8 cellular contexts compared by ENCODE assay signal in the genomic region with DNA sequence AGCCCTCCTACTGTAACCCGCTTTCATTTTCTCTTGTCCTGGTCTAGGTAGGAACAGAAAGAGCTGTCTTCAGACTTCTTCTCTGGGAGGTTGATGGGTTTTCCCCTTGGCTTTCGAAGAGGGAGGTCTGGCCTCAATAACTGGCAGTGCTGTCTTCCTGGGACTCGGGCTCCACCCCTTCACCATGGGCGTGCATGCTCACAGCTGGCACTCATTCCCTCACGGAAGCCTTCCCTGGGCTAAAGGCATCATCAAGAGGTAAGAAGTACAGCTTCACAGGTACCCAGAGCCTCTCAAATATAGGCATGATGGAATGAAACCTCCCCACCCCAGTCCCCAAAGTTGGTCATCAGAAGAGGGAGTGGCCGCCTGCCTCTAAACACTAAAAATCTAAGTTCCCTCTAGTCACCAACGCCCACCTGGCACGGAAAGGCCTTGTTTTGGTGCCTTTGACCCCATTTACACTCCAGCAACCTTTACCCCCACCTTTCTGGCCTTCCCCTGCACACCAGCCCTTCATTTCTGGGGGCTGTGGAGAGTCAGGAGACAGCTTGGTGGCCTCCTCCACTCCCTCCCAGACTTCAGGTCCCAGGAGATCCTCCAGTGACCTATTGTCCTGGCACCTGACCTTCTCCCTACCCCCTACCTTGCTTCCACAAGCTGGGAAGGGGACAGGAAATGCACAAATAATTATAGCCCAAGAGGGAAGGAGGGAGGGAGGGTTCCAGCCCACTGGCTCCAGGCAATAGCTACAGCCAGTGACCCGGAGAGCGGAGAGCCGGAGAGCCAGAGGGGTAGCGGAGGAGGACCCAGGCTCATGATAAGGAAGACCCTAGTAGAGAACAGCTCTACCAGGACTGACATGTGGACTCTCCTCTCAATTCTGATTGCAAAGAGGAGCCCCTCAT. TPM values are rescaled to one million over a fixed set of nuclear protein-coding genes. Genes with fewer than 3 reads are reported as not detected.
DNase-seq lines count a peak whose midpoint lies in the region; ATAC-seq, FAIRE-seq and TF ChIP-seq lines count a peak whose summit lies in the region.

No MANE protein-coding gene starts in this region.

- FAIRE-seq in GM12878 (lab: Jason Lieb, UNC): peak; percentile 97

- CTCF ChIA-PET in GM12878 (lab: Yijun Ruan, JAX): interaction anchor here (1.0 to 14.5 kb wide), 10 partner anchors 12 to 433 kb away, joined by 3 to 507 read pairs (median 20); partner anchors contain the start of genes RPAP3 and SLC48A1

- SMC1A ChIA-PET in GM12878 (lab: Charles Lee; ENCODE audit: uncharacterized antibody, unreplicated experiment): interaction anchor here (0.7 to 12.2 kb wide), 15 partner anchors 8 to 105 kb away, joined by 3 to 277 read pairs (median 4); partner anchors contain the start of gene RPAP3

- no peaks in the 10 kb centered on the region for H3K27me3 ChIP-seq in BLaER1 treated with 17β-estradiol and CSF1 and Interleukin-3, amounts not matched to agents 10 nM and 100 nM
- H3K27me3 ChIP-seq in GM12878 (replicated peaks in 1 of 2; ENCODE audit: control insufficient read depth in 2 of 2, insufficient read depth in 2 of 2, low read length in 1 of 2): no peaks in the 10 kb centered on the region
- H3K27me3 ChIP-seq in HAP-1 (ENCODE audit: low read depth): no peaks in the 10 kb centered on the region
- H3K27me3 ChIP-seq in hepatocyte: no peaks in the 10 kb centered on the region

- H3K4me3 ChIP-seq in BLaER1 treated with 17β-estradiol and CSF1 and Interleukin-3, amounts not matched to agents 10 nM and 100 nM: peak overlapping the region in 1 of 10 experiments; percentile 0; a peak in 2 of 20 replicates
- H3K4me3 ChIP-seq in GM12878: peak overlapping the region; percentile 50
- H3K4me3 ChIP-seq in HAP-1: no peak overlapping the region
- H3K4me3 ChIP-seq in hepatocyte: no peak overlapping the region

- DNase-seq in GM12878 (ENCODE audit: low read depth, low spot score): peak; percentile 75
- DNase-seq in renal cortical epithelial cell (ENCODE audit: low read depth): peak; percentile 47
- DNase-seq in SKM-1 treated with dmso at 0.1 percent for 144 hours (lab: John Stamatoyannopoulos, UW; ENCODE audit: unreplicated experiment): no peak
- no peak for DNase-seq in HAP-1 (ENCODE audit: low spot score in 2 of 2)
- DNase-seq in hepatocyte (ENCODE audit: low spot score): no peak

- peaks cover 70 to 97% (median 97%) of the 10 kb centered on the region in 10 experiments for H3K4me1 ChIP-seq in BLaER1 treated with 17β-estradiol and CSF1 and Interleukin-3, amounts not matched to agents 10 nM and 100 nM
- H3K4me1 ChIP-seq in GM12878 (ENCODE audit: control insufficient read depth, insufficient read depth, low read length) (peaks cover 46% of the 10 kb centered on the region), HAP-1 (no peaks in the 10 kb centered on the region), hepatocyte (ENCODE audit: insufficient read depth) (peaks cover 27% of the 10 kb centered on the region)

- no peaks in the 10 kb centered on the region for H3K9me3 ChIP-seq in BLaER1 treated with 17β-estradiol and CSF1 and Interleukin-3, amounts not matched to agents 10 nM and 100 nM (replicated peaks in 1 of 11)
- no peaks in the 10 kb centered on the region for H3K9me3 ChIP-seq in GM12878 (replicated peaks; ENCODE audit: control insufficient read depth, insufficient read depth, low read length)
- H3K9me3 ChIP-seq in HAP-1: no peaks in the 10 kb centered on the region
- no peaks in the 10 kb centered on the region for H3K9me3 ChIP-seq in hepatocyte (ENCODE audit: low read depth)

- no peaks in the 10 kb centered on the region for H4K20me1 ChIP-seq in BLaER1 treated with 17β-estradiol and CSF1 and Interleukin-3, amounts not matched to agents 10 nM and 100 nM
- no peaks in the 10 kb centered on the region for H4K20me1 ChIP-seq in GM12878 (ENCODE audit: control insufficient read depth, insufficient read depth)
- no peaks in the 10 kb centered on the region for H4K20me1 ChIP-seq in hepatocyte (ENCODE audit: insufficient read depth, poor library complexity, severe bottlenecking)

- no peak for TF ChIP-seq RAD21 in GM12878 (IDR thresholded peaks at IDR 0.05; ENCODE audit: insufficient read depth, low read depth, low read length)

- TF ChIP-seq EP300 in GM12878 (IDR thresholded peaks at IDR 0.05; ENCODE audit: borderline replicate concordance in 1 of 2, control insufficient read depth in 1 of 2, low read depth in 2 of 2, low read length in 2 of 2): no peak

- 0 out of 2 replicates have a peak, but pooled peaks have one; percentile 38 for TF ChIP-seq POLR2A in GM12878 (IDR thresholded peaks at IDR 0.05; ENCODE audit: low read depth, low read length)

- no TSS peak for BruUV-seq in GM12878 (replicated peaks; lab: Mats Ljungman, UMichigan)

- RAD21 ChIA-PET in GM12878 (lab: Charles Lee; ENCODE audit: unreplicated experiment): interaction anchor here (0.8 to 12.6 kb wide), 17 partner anchors 13 to 129 kb away, joined by 3 to 237 read pairs (median 4); partner anchors contain the start of genes ENDOU, RPAP3 and SLC48A1

- H3K79me2 ChIP-seq in GM12878 (ENCODE audit: control insufficient read depth, insufficient read depth, low read length): no peaks in the 10 kb centered on the region
- no peaks in the 10 kb centered on the region for H3K79me2 ChIP-seq in hepatocyte

- peak overlapping the region; percentile 75 for H2AFZ ChIP-seq in GM12878 (ENCODE audit: control insufficient read depth, low read depth, low read length)
- H2AFZ ChIP-seq in hepatocyte: no peak overlapping the region

- H3K9ac ChIP-seq in BLaER1 treated with 17β-estradiol and CSF1 and Interleukin-3, amounts not matched to agents 10 nM and 100 nM: peak overlapping the region in 3 of 11 experiments; percentile 13 to 26 (median 20); a peak in 2 of 22 replicates
- peak overlapping the region; percentile 32; the same call in 1 of the 2 replicates for H3K9ac ChIP-seq in GM12878 (ENCODE audit: control insufficient read depth, insufficient read depth, low read length)

- peak overlapping the region in 8 of 11 experiments; percentile 7 to 88 (median 31); a peak in 14 of 22 replicates for H3K27ac ChIP-seq in BLaER1 treated with 17β-estradiol and CSF1 and Interleukin-3, amounts not matched to agents 10 nM and 100 nM
- H3K27ac ChIP-seq in GM12878 (ENCODE audit: control insufficient read depth, insufficient read depth): peak overlapping the region; percentile 76
- H3K27ac ChIP-seq in hepatocyte: no peak overlapping the region

- intact Hi-C loops in GM12878 (cut with micrococcal nuclease; ENCODE audit: unreplicated experiment): loop anchor here (1.0 kb wide), 1 partner anchor 14 kb away; no protein-coding TSS in a partner anchor

- H3K9me2 ChIP-seq in hepatocyte (replicated peaks; ENCODE audit: insufficient read depth): no peaks in the 10 kb centered on the region

- POLR2A ChIA-PET in GM12878 (lab: Charles Lee): interaction anchor here (0.7 to 2.4 kb wide), 15 partner anchors 9 to 540 kb away, joined by 3 to 14 read pairs (median 4); partner anchors contain the start of gene RPAP3

- no peaks in the 10 kb centered on the region for H3K36me3 ChIP-seq in BLaER1 treated with 17β-estradiol and CSF1 and Interleukin-3, amounts not matched to agents 10 nM and 100 nM
- no peaks in the 10 kb centered on the region for H3K36me3 ChIP-seq in GM12878 (ENCODE audit: control insufficient read depth in 2 of 2, insufficient read depth in 2 of 2, low read length in 1 of 2)
- no peaks in the 10 kb centered on the region for H3K36me3 ChIP-seq in HAP-1 (replicated peaks)
- H3K36me3 ChIP-seq in hepatocyte (replicated peaks; ENCODE audit: insufficient read depth, low read depth): no peaks in the 10 kb centered on the region

- ATAC-seq in GM19023 (IDR thresholded peaks at IDR 0.05; ENCODE audit: unreplicated experiment) (peak; percentile 67), HG03097 (IDR thresholded peaks at IDR 0.05; ENCODE audit: low FRiP score, unreplicated experiment) (peak; percentile 54), GM12878 (peak; percentile 80)

- peak overlapping the region; percentile 94 to 100 (median 97) for H3K4me2 ChIP-seq in BLaER1 treated with 17β-estradiol and CSF1 and Interleukin-3, amounts not matched to agents 10 nM and 100 nM
- peak overlapping the region; percentile 82 for H3K4me2 ChIP-seq in GM12878 (ENCODE audit: control insufficient read depth, insufficient read depth)
- no peak overlapping the region for H3K4me2 ChIP-seq in hepatocyte

- TF ChIP-seq CTCF in GM12878 (IDR thresholded peaks at IDR 0.05 in 2 of 3, conservative IDR thresholded peaks at IDR 0.05 in 1 of 3; ENCODE audit: control insufficient read depth in 2 of 3, extremely low read depth in 1 of 3, insufficient read depth in 1 of 3, low read depth in 3 of 3, low read length in 3 of 3) (no peak), hepatocyte (IDR thresholded peaks at IDR 0.05; ENCODE audit: poor library complexity) (no peak)

- WGBS in GM12878 (ENCODE audit: insufficient coverage, insufficient replicate concordance, low lambda C conversion rate, missing lambda C conversion rate): 34% methylated on average over 12 of the region's 12 CpGs
- WGBS in hepatocyte (ENCODE audit: low lambda C conversion rate, missing lambda C conversion rate): 87% methylated on average over 12 of the region's 12 CpGs

- in situ Hi-C loops in GM12878 (cut with MboI) (no loop called here), HAP-1 (cut with MboI; ENCODE audit: low sequenced_read_pairs) (no loop called here)

RNA-seq across cellular contexts. Expression of gene RAPGEF3, which starts 2.8 kb away (rescaled TPM):
- 4.6 and 5.7 TPM in 2 replicates for total RNA-seq in GM12878 (2013; cell fraction: nucleolus; rRNA removed)
- 0.27 and 0.28 TPM in 2 replicates for total RNA-seq in GM12878 (2014; rRNA removed)
- 0.09 and 0.18 TPM in 2 replicates for total RNA-seq in GM12878 (2014; rRNA removed; fragmentation: Illumina TruSeq; extraction: Trizol)
- 0.64 and 0.88 TPM in 2 replicates for total RNA-seq in GM12878 (2021)
- polyA plus RNA-seq in GM12878 (2011; ENCODE audit: low read depth): 0.38 TPM
- 0.30 and 0.68 TPM in 2 replicates for polyA plus RNA-seq in GM12878 (2011; rRNA removed)
- polyA plus RNA-seq in GM12878 (2011; cell fraction: cytosol; rRNA removed): 0.63 and 0.94 TPM in 2 replicates
- 3.4 and 4.8 TPM in 2 replicates for polyA plus RNA-seq in GM12878 (2011; cell fraction: nucleus; rRNA removed)
- 0.81 and 0.97 TPM in 2 replicates for polyA plus RNA-seq in GM12878 (2012)
- polyA plus RNA-seq in GM12878 (2014; fragmentation: Illumina TruSeq; extraction: Trizol): 0.17 and 0.34 TPM in 2 replicates
- under 1 TPM in 1 of 2 experiments, not detected in 1; 0.02 TPM for polyA plus RNA-seq in GM12878 (2014; fragmentation: Nextera tagmentation; extraction: Ambion mirVana)
- 0.63 and 0.92 TPM in 2 replicates for polyA plus RNA-seq in GM12878 (2014; rRNA removed)
- polyA plus RNA-seq in GM12878 (2016; fragmentation: Nextera tagmentation; extraction: Ambion mirVana): under 1 TPM in 1 of 2 experiments, not detected in 1; 0.27 TPM
- polyA minus RNA-seq in GM12878 (2011; rRNA and poly(A)+ RNA removed): 0.22 and 1.5 TPM in 2 replicates
- 1.7 TPM in 1 of 2 replicates, not detected in the other for polyA minus RNA-seq in GM12878 (2011; cell fraction: cytosol; rRNA and poly(A)+ RNA removed)
- polyA minus RNA-seq in GM12878 (2011; cell fraction: nucleus; rRNA and poly(A)+ RNA removed): 1.3 and 3.1 TPM in 2 replicates
- 34.4 and 125 TPM in 2 replicates for total RNA-seq in renal cortical epithelial cell
- total RNA-seq in hepatocyte: 1.0 and 2.6 TPM in 2 replicates
- polyA plus RNA-seq in hepatocyte: 1.6 and 2.1 TPM in 2 replicates

RNA-seq across cellular contexts. Expression of gene SLC48A1, which starts 17.1 kb away (rescaled TPM):
- 2.5 and 3.7 TPM in 2 replicates for total RNA-seq in GM12878 (2013; cell fraction: nucleolus; rRNA removed)
- total RNA-seq in GM12878 (2014; rRNA removed): 1.7 and 2.4 TPM in 2 replicates
- 1.1 and 1.2 TPM in 2 replicates for total RNA-seq in GM12878 (2014; rRNA removed; fragmentation: Illumina TruSeq; extraction: Trizol)
- total RNA-seq in GM12878 (2021): 2.4 and 3.8 TPM in 2 replicates
- 0.84 TPM for polyA plus RNA-seq in GM12878 (2011; ENCODE audit: low read depth)
- 0.55 and 1.2 TPM in 2 replicates for polyA plus RNA-seq in GM12878 (2011; rRNA removed)
- 1.6 and 2.1 TPM in 2 replicates for polyA plus RNA-seq in GM12878 (2011; cell fraction: cytosol; rRNA removed)
- polyA plus RNA-seq in GM12878 (2011; cell fraction: nucleus; rRNA removed): 2.4 and 2.7 TPM in 2 replicates
- polyA plus RNA-seq in GM12878 (2012): 1.8 and 2.1 TPM in 2 replicates
- 1.6 TPM in 2 replicates for polyA plus RNA-seq in GM12878 (2014; fragmentation: Illumina TruSeq; extraction: Trizol)
- polyA plus RNA-seq in GM12878 (2014; fragmentation: Nextera tagmentation; extraction: Ambion mirVana): 1 to 10 TPM; 1.1 to 2.2 TPM
- polyA plus RNA-seq in GM12878 (2014; rRNA removed): 1.1 and 1.9 TPM in 2 replicates
- polyA plus RNA-seq in GM12878 (2016; fragmentation: Nextera tagmentation; extraction: Ambion mirVana): 1 to 10 TPM; 4.0 to 4.9 TPM
- 1.2 and 1.8 TPM in 2 replicates for polyA minus RNA-seq in GM12878 (2011; rRNA and poly(A)+ RNA removed)
- polyA minus RNA-seq in GM12878 (2011; cell fraction: cytosol; rRNA and poly(A)+ RNA removed): 0.67 and 0.94 TPM in 2 replicates
- polyA minus RNA-seq in GM12878 (2011; cell fraction: nucleus; rRNA and poly(A)+ RNA removed): 0.38 and 1.9 TPM in 2 replicates
- total RNA-seq in renal cortical epithelial cell: 38.9 and 77.2 TPM in 2 replicates
- 11.2 and 13.0 TPM in 2 replicates for total RNA-seq in hepatocyte
- 20.2 and 22.6 TPM in 2 replicates for polyA plus RNA-seq in hepatocyte

RNA-seq across cellular contexts. Expression of gene ENDOU, which starts 30.6 kb away (rescaled TPM):
- total RNA-seq in GM12878 (2013; cell fraction: nucleolus; rRNA removed): not detected in 2 replicates
- 0.17 TPM in 1 of 2 replicates, not detected in the other for total RNA-seq in GM12878 (2014; rRNA removed)
- 0.09 TPM in 1 of 2 replicates, not detected in the other for total RNA-seq in GM12878 (2014; rRNA removed; fragmentation: Illumina TruSeq; extraction: Trizol)
- total RNA-seq in GM12878 (2021): 0.21 TPM in 1 of 2 replicates, not detected in the other
- 0.13 TPM for polyA plus RNA-seq in GM12878 (2011; ENCODE audit: low read depth)
- polyA plus RNA-seq in GM12878 (2011; rRNA removed): 0.03 TPM in 1 of 2 replicates, not detected in the other
- not detected in 2 replicates for polyA plus RNA-seq in GM12878 (2011; cell fraction: cytosol; rRNA removed)
- polyA plus RNA-seq in GM12878 (2011; cell fraction: nucleus; rRNA removed): 0.09 TPM in 1 of 2 replicates, not detected in the other
- polyA plus RNA-seq in GM12878 (2012): 0.16 TPM in 1 of 2 replicates, not detected in the other
- polyA plus RNA-seq in GM12878 (2014; fragmentation: Illumina TruSeq; extraction: Trizol): 0.10 and 0.19 TPM in 2 replicates
- polyA plus RNA-seq in GM12878 (2014; fragmentation: Nextera tagmentation; extraction: Ambion mirVana): under 1 TPM in 1 of 2 experiments, not detected in 1; 0.15 TPM
- polyA plus RNA-seq in GM12878 (2014; rRNA removed): 0.08 and 0.11 TPM in 2 replicates
- polyA plus RNA-seq in GM12878 (2016; fragmentation: Nextera tagmentation; extraction: Ambion mirVana): not detected
- not detected in 2 replicates for polyA minus RNA-seq in GM12878 (2011; rRNA and poly(A)+ RNA removed)
- polyA minus RNA-seq in GM12878 (2011; cell fraction: cytosol; rRNA and poly(A)+ RNA removed): not detected in 2 replicates
- not detected in 2 replicates for polyA minus RNA-seq in GM12878 (2011; cell fraction: nucleus; rRNA and poly(A)+ RNA removed)
- total RNA-seq in renal cortical epithelial cell: 0.10 TPM in 1 of 2 replicates, not detected in the other
- total RNA-seq in hepatocyte: 0.30 and 1.8 TPM in 2 replicates
- polyA plus RNA-seq in hepatocyte: 1.0 TPM in 1 of 2 replicates, not detected in the other

RNA-seq across cellular contexts. Expression of gene RPAP3, which starts 50.1 kb away (rescaled TPM):
- total RNA-seq in GM12878 (2013; cell fraction: nucleolus; rRNA removed): 25.2 and 27.8 TPM in 2 replicates
- total RNA-seq in GM12878 (2014; rRNA removed) (17.4 and 19.1 TPM in 2 replicates), GM12878 (2014; rRNA removed; fragmentation: Illumina TruSeq; extraction: Trizol) (34.5 and 36.9 TPM in 2 replicates), GM12878 (2021) (31.2 and 32.3 TPM in 2 replicates), renal cortical epithelial cell (19.8 and 30.1 TPM in 2 replicates), hepatocyte (21.7 and 28.1 TPM in 2 replicates)
- polyA plus RNA-seq in GM12878 (2011; ENCODE audit: low read depth): 8.1 TPM
- polyA plus RNA-seq in GM12878 (2011; rRNA removed) (21.3 and 42.1 TPM in 2 replicates), GM12878 (2014; fragmentation: Illumina TruSeq; extraction: Trizol) (49.1 and 52.8 TPM in 2 replicates), GM12878 (2014; fragmentation: Nextera tagmentation; extraction: Ambion mirVana) (10 to 100 TPM; 14.1 to 24.5 TPM), GM12878 (2014; rRNA removed) (20.1 and 24.4 TPM in 2 replicates), GM12878 (2016; fragmentation: Nextera tagmentation; extraction: Ambion mirVana) (10 to 100 TPM; 49.8 to 50.6 TPM), hepatocyte (23.4 and 31.6 TPM in 2 replicates)
- polyA plus RNA-seq in GM12878 (2011; cell fraction: cytosol; rRNA removed): 5.6 and 6.2 TPM in 2 replicates
- 6.8 and 9.0 TPM in 2 replicates for polyA plus RNA-seq in GM12878 (2011; cell fraction: nucleus; rRNA removed)
- polyA plus RNA-seq in GM12878 (2012): 15.4 and 19.6 TPM in 2 replicates
- polyA minus RNA-seq in GM12878 (2011; rRNA and poly(A)+ RNA removed): 8.3 and 15.1 TPM in 2 replicates
- polyA minus RNA-seq in GM12878 (2011; cell fraction: cytosol; rRNA and poly(A)+ RNA removed): 5.7 and 8.9 TPM in 2 replicates
- 7.7 and 13.3 TPM in 2 replicates for polyA minus RNA-seq in GM12878 (2011; cell fraction: nucleus; rRNA and poly(A)+ RNA removed)

Comparison
In these comparisons a context has a peak if more than half of its experiments do, and no peak if none do; other contexts are left out.
1. DNase-seq: peak in GM12878 (single experiment) and renal cortical epithelial cell (single experiment); none in SKM-1 treated with dmso at 0.1 percent for 144 hours (single experiment), HAP-1 (0 of 2) and hepatocyte (single experiment).
2. Peak in every context shown above with its lines, with median percentiles within 50 percentile points of each other: ATAC-seq.